Comparison of ENCODE assay signal across 1 cellular context in genomic region chr5:163459888-163460561, GRCh38.
TF ChIP-seq lines count a peak whose summit lies in the region.

TSS of gene NUDCD2 (minus strand) at chr5:163460102. CDS start at chr5:163460050, 52 bp downstream.

TF ChIP-seq in H1, 55 proteins besides CTCF, POLR2A, EP300 and RAD21:
- TF ChIP-seq USF2 (IDR thresholded peaks at IDR 0.05; ENCODE audit: low read length) (0 out of 2 replicates have a peak, but pooled peaks have one; percentile 3), SRF (IDR thresholded peaks at IDR 0.05; ENCODE audit: low read depth, low read length) (no peak; the same call in 1 of the 2 replicates), POU5F1 (IDR thresholded peaks at IDR 0.05; ENCODE audit: low read depth, low read length) (no peak), BRCA1 (IDR thresholded peaks at IDR 0.05; ENCODE audit: low read depth, low read length) (no peak), ZNF274 (IDR thresholded peaks at IDR 0.05; ENCODE audit: borderline replicate concordance, extremely low read depth, low read length) (no peak), SUZ12 (IDR thresholded peaks at IDR 0.05; ENCODE audit: low read length) (no peak), SIX5 (IDR thresholded peaks at IDR 0.05; ENCODE audit: low read depth, low read length) (no peak), SIN3A (conservative IDR thresholded peaks at IDR 0.05 in 1 of 2, IDR thresholded peaks at IDR 0.05 in 1 of 2; ENCODE audit: low read depth in 1 of 2, low read length in 2 of 2) (no peak; a peak in 1 of 4 replicates), MAX (IDR thresholded peaks at IDR 0.05) (peak; percentile 84), SP2 (IDR thresholded peaks at IDR 0.05; ENCODE audit: low read length) (no peak), NRF1 (IDR thresholded peaks at IDR 0.05; ENCODE audit: low read depth, low read length) (peak; percentile 95), TAF1 (IDR thresholded peaks at IDR 0.05; ENCODE audit: low read depth, low read length) (peak; percentile 84), ASH2L (IDR thresholded peaks at IDR 0.05; ENCODE audit: low read length) (peak; percentile 92), TEAD4 (IDR thresholded peaks at IDR 0.05; ENCODE audit: low read depth, low read length) (no peak; the same call in 1 of the 2 replicates), ATF2 (IDR thresholded peaks at IDR 0.05; ENCODE audit: low read length) (no peak), GTF2F1 (IDR thresholded peaks at IDR 0.05; ENCODE audit: borderline replicate concordance, low read depth, low read length) (no peak), CHD7 (IDR thresholded peaks at IDR 0.05; ENCODE audit: insufficient replicate concordance, low read length) (no peak), CREB1 (IDR thresholded peaks at IDR 0.05) (peak; percentile 66; the same call in 1 of the 2 replicates), BACH1 (IDR thresholded peaks at IDR 0.05; ENCODE audit: low read length) (peak; percentile 82), CHD2 (IDR thresholded peaks at IDR 0.05; ENCODE audit: low read length) (0 out of 2 replicates have a peak, but pooled peaks have one; percentile 11), MAFK (IDR thresholded peaks at IDR 0.05; ENCODE audit: low read depth, low read length) (no peak), JUND (IDR thresholded peaks at IDR 0.05; ENCODE audit: low read length) (no peak), KDM5A (IDR thresholded peaks at IDR 0.05; ENCODE audit: low read length) (no peak), E2F6 (IDR thresholded peaks at IDR 0.05) (peak; percentile 65), SAP30 (IDR thresholded peaks at IDR 0.05; ENCODE audit: insufficient read depth, insufficient replicate concordance, low read length) (no peak), SP4 (IDR thresholded peaks at IDR 0.05; ENCODE audit: low read length) (no peak), SIRT6 (IDR thresholded peaks at IDR 0.05; ENCODE audit: low read length) (no peak), TBP (IDR thresholded peaks at IDR 0.05; ENCODE audit: low read depth, low read length) (peak; percentile 73), GABPA (IDR thresholded peaks at IDR 0.05; ENCODE audit: borderline replicate concordance, insufficient read depth, low read length) (no peak), BCL11A (IDR thresholded peaks at IDR 0.05; ENCODE audit: low read depth in 2 of 2, low read length in 2 of 2) (no peak), KDM4A (IDR thresholded peaks at IDR 0.05; ENCODE audit: low read depth, low read length, severe bottlenecking) (peak; percentile 79), TCF12 (IDR thresholded peaks at IDR 0.05; ENCODE audit: low read depth, low read length) (no peak), EZH2 (IDR thresholded peaks at IDR 0.05; ENCODE audit: low read depth, low read length, severe bottlenecking) (no peak), CBX8 (IDR thresholded peaks at IDR 0.05; ENCODE audit: borderline replicate concordance, low read depth, low read length) (no peak), CBX5 (IDR thresholded peaks at IDR 0.05; ENCODE audit: low read depth, low read length) (no peak), CHD1 (IDR thresholded peaks at IDR 0.05; ENCODE audit: low read depth, low read length) (no peak), KDM1A (IDR thresholded peaks at IDR 0.05; ENCODE audit: borderline replicate concordance, low read length) (no peak), NANOG (IDR thresholded peaks at IDR 0.05; ENCODE audit: insufficient read depth, low read depth, low read length, poor library complexity, severe bottlenecking) (no peak), CTBP2 (IDR thresholded peaks at IDR 0.05; ENCODE audit: borderline replicate concordance, insufficient read depth, insufficient read length, low read length) (no peak), ATF3 (IDR thresholded peaks at IDR 0.05; ENCODE audit: insufficient read depth, low read depth, low read length) (no peak), RBBP5 (IDR thresholded peaks at IDR 0.05; ENCODE audit: borderline replicate concordance, low read depth, low read length) (no peak; the same call in 1 of the 2 replicates), HDAC2 (IDR thresholded peaks at IDR 0.05; ENCODE audit: borderline replicate concordance in 1 of 2, low read depth in 2 of 2, low read length in 2 of 2) (peak in 1 of 2 experiments; percentile 49; a peak in 1 of 4 replicates), POLR2AphosphoS5 (IDR thresholded peaks at IDR 0.05; ENCODE audit: low read depth, low read length) (peak; percentile 81), JUN (IDR thresholded peaks at IDR 0.05; ENCODE audit: low read depth, low read length) (no peak), SP1 (IDR thresholded peaks at IDR 0.05; ENCODE audit: low read depth, low read length) (peak; percentile 86), FOSL1 (IDR thresholded peaks at IDR 0.05; ENCODE audit: insufficient read depth, low read depth, low read length) (no peak), YY1 (IDR thresholded peaks at IDR 0.05; ENCODE audit: low read depth, low read length) (no peak), RNF2 (IDR thresholded peaks at IDR 0.05; ENCODE audit: borderline replicate concordance, low read depth, low read length, missing control alignments, poor library complexity, severe bottlenecking) (no peak), CEBPB (IDR thresholded peaks at IDR 0.05; ENCODE audit: low read depth, low read length) (0 out of 2 replicates have a peak, but pooled peaks have one; percentile 2), RXRA (IDR thresholded peaks at IDR 0.05; ENCODE audit: insufficient read depth, low read depth, low read length) (no peak), EGR1 (IDR thresholded peaks at IDR 0.05; ENCODE audit: borderline replicate concordance, low read depth, low read length) (no peak), RFX5 (IDR thresholded peaks at IDR 0.05; ENCODE audit: borderline replicate concordance, low read depth, low read length) (no peak), TAF7 (optimal IDR thresholded peaks at IDR 0.05; ENCODE audit: borderline replicate concordance, low read depth, low read length) (peak; percentile 76), PHF8 (conservative IDR thresholded peaks at IDR 0.05; ENCODE audit: low read depth, low read length) (peak; percentile 92), HDAC6 (IDR thresholded peaks at IDR 0.05; ENCODE audit: low read depth, low read length) (no peak)
